Comparison of ENCODE assay signal across 9 cellular contexts in genomic region chr6:43510827-43511163, GRCh38. TPM values are rescaled to one million over a fixed set of nuclear protein-coding genes. Genes with fewer than 3 reads are reported as not detected.
DNase-seq lines count a peak whose midpoint lies in the region; ATAC-seq and TF ChIP-seq lines count a peak whose summit lies in the region.
"Had no signal": no experiment of that assay in that cellular context is flagged by ENCODE, and none has a peak within 500 bp of the region (broad histone marks: within the 10 kb centered on the region; RNA-seq: fewer than 3 reads in every experiment).

No MANE protein-coding gene starts in this region.

- H3K9me2 ChIP-seq in Karpas-422 (replicated peaks; ENCODE audit: insufficient read depth, low read length), result no peaks in the 10 kb centered on the region

- DNase-seq in A673 (ENCODE audit: low spot score), result no peak
- no peak for DNase-seq in Karpas-422
- DNase-seq in naive B cell, result no peak
- DNase-seq in GM13977 (ENCODE audit: low spot score), result no peak
- no peak for DNase-seq in NCI-H2029 treated with DMSO at 0.1 percent for 48 hours (lab: John Stamatoyannopoulos, UW)
- DNase-seq in Kasumi-1 (lab: John Stamatoyannopoulos, UW), result no peak
- DNase-seq in left lobe of liver (ENCODE audit: low spot score), result no peak

- no peaks in the 10 kb centered on the region for H3K9me3 Mint-ChIP-seq in naive B cell

- H3K4me3 Mint-ChIP-seq in naive B cell, result peak overlapping the region in 7 of 8 donors; percentile 47 to 88 (median 81)

- H3K9me3 ChIP-seq in A673 (ENCODE audit: low read depth, low read length, poor library complexity, severe bottlenecking), result no peaks in the 10 kb centered on the region
- no peaks in the 10 kb centered on the region for H3K9me3 ChIP-seq in Karpas-422 (ENCODE audit: low read length)
- H3K9me3 ChIP-seq in duodenal mucosa (ENCODE audit: control insufficient read depth in 1 of 2, low read length in 2 of 2), result no peaks in the 10 kb centered on the region
- H3K9me3 ChIP-seq: SJCRH30 had no signal

- H3K4me1 Mint-ChIP-seq in naive B cell, result peaks cover 34 to 59% (median 51%) of the 10 kb centered on the region in 3 donors

- in situ Hi-C loops in GM13977 (cut with MboI; ENCODE audit: low pct_unique_long_range_greater_than_20kb, low sequenced_read_pairs, unreplicated experiment), result no loop called here

- CTCF ChIA-PET in A673 (lab: Charles Lee), result no interaction called here

- peaks cover 6% of the 10 kb centered on the region for H3K4me1 ChIP-seq in A673 (ENCODE audit: insufficient read depth, low read length, poor library complexity, severe bottlenecking)
- H3K4me1 ChIP-seq in Karpas-422 (ENCODE audit: low read length), result peaks cover 33% of the 10 kb centered on the region
- peaks cover 40% of the 10 kb centered on the region in 2 donors for H3K4me1 ChIP-seq in duodenal mucosa (ENCODE audit: control insufficient read depth in 1 of 2, insufficient read depth in 2 of 2, low read length in 2 of 2)

- H3K27ac Mint-ChIP-seq in naive B cell, result peak overlapping the region in 4 of 6 donors; percentile 52 to 76 (median 72)

- ATAC-seq in naive B cell (ENCODE audit: low read depth in 2 of 2) (no peak), left lobe of liver (no peak)

- H2AFZ ChIP-seq in Karpas-422 (ENCODE audit: low read length), result no peak overlapping the region

- H3K79me2 ChIP-seq in Karpas-422 (ENCODE audit: low read length), result peaks cover 12% of the 10 kb centered on the region

- H3K27me3 Mint-ChIP-seq in naive B cell, result peaks cover 11 to 18% (median 17%) of the 10 kb centered on the region in 3 donors

- peaks cover 43% of the 10 kb centered on the region for H3K36me3 ChIP-seq in A673 (ENCODE audit: insufficient read depth, low read length, poor library complexity, severe bottlenecking)
- H3K36me3 ChIP-seq in Karpas-422 (ENCODE audit: insufficient read depth, low read length), result peaks cover 3% of the 10 kb centered on the region; the same call in 1 of the 2 replicates
- H3K36me3 ChIP-seq in duodenal mucosa (ENCODE audit: control insufficient read depth in 1 of 2, insufficient read depth in 2 of 2, low read length in 2 of 2), result peaks cover 31 to 46% of the 10 kb centered on the region in 2 donors

- no peak for TF ChIP-seq CTCF in A673 (conservative IDR thresholded peaks at IDR 0.05; ENCODE audit: low read depth, low read length)
- no peak for TF ChIP-seq CTCF in GM13977 (IDR thresholded peaks at IDR 0.05; ENCODE audit: extremely low read depth, insufficient read depth, missing control alignments)

- peak overlapping the region; percentile 91 for H3K4me2 ChIP-seq in Karpas-422 (ENCODE audit: low read depth, low read length, poor library complexity, severe bottlenecking)

- H3K36me3 Mint-ChIP-seq in naive B cell, result peaks cover 13 to 18% of the 10 kb centered on the region in 2 donors

- peak overlapping the region; percentile 78 for H3K4me3 ChIP-seq in A673 (ENCODE audit: low read depth, low read length, poor library complexity, severe bottlenecking)
- H3K4me3 ChIP-seq in Karpas-422 (ENCODE audit: low read length), result peak overlapping the region; percentile 82; the same call in 1 of the 2 replicates
- H3K4me3 ChIP-seq in duodenal mucosa (ENCODE audit: low read depth in 1 of 2, low read length in 2 of 2), result peak overlapping the region; percentile 42 to 75

- POLR2A ChIA-PET in A673 (lab: Charles Lee; ENCODE audit: low non-redundant PET), result no interaction called here

- H3K27ac ChIP-seq in A673 (ENCODE audit: low read depth, low read length, poor library complexity, severe bottlenecking) (peak overlapping the region; percentile 54), Karpas-422 (ENCODE audit: low read length) (no peak overlapping the region), duodenal mucosa (ENCODE audit: low read depth, low read length) (peak overlapping the region; percentile 64)
- H3K27ac ChIP-seq: SJCRH30 had no signal

- no TSS peak for BruUV-seq in A673 (replicated peaks; lab: Mats Ljungman, UMichigan)

- H3K9ac ChIP-seq in Karpas-422 (ENCODE audit: low read length) (peak overlapping the region; percentile 73; the same call in 1 of the 2 replicates), duodenal mucosa (ENCODE audit: low read depth in 1 of 2, low read length in 2 of 2) (peak overlapping the region; percentile 58 to 63)

- no peaks in the 10 kb centered on the region for H4K20me1 ChIP-seq in Karpas-422 (ENCODE audit: insufficient read depth, low read depth, low read length)

- intact Hi-C loops in A673 (cut with micrococcal nuclease; ENCODE audit: unreplicated experiment), result no loop called here

- H3K27me3 ChIP-seq in A673 (replicated peaks; ENCODE audit: insufficient read depth, low read depth, low read length, poor library complexity) (no peaks in the 10 kb centered on the region), Karpas-422 (ENCODE audit: low read length) (no peaks in the 10 kb centered on the region), duodenal mucosa (ENCODE audit: control insufficient read depth in 1 of 2, insufficient read depth in 2 of 2, low read length in 2 of 2) (peaks cover 0 to 15% of the 10 kb centered on the region in 2 donors)
- H3K27me3 ChIP-seq: SJCRH30 had no signal

RNA-seq across cellular contexts. Expression of gene LRRC73, which starts 0.6 kb away (rescaled TPM):
- 0.58 and 0.94 TPM in 2 replicates for total RNA-seq in A673 (2021)
- total RNA-seq in Karpas-422 (2014; rRNA removed; shearing (Covaris generic); ENCODE audit: low replicate concordance), result 0.19 and 0.69 TPM in 2 replicates
- not detected for polyA plus RNA-seq in naive B cell (ENCODE audit: low read depth in 6 of 6)
- total RNA-seq in left lobe of liver, result 0.40 TPM

RNA-seq across cellular contexts. Expression of gene YIPF3, which starts 5.9 kb away (rescaled TPM):
- total RNA-seq in A673 (2021) (75.1 and 84.2 TPM in 2 replicates), left lobe of liver (67.9 TPM)
- 50.3 and 66.7 TPM in 2 replicates for total RNA-seq in Karpas-422 (2014; rRNA removed; shearing (Covaris generic); ENCODE audit: low replicate concordance)
- polyA plus RNA-seq in naive B cell (ENCODE audit: low read depth in 6 of 6), result 10 to 100 TPM; 72.5 to 97.5 (median 89.9) TPM

RNA-seq across cellular contexts. Expression of gene POLR1C, which starts 6.1 kb away (rescaled TPM):
- total RNA-seq in A673 (2021), result 64.1 and 75.4 TPM in 2 replicates
- 50.0 and 59.4 TPM in 2 replicates for total RNA-seq in Karpas-422 (2014; rRNA removed; shearing (Covaris generic); ENCODE audit: low replicate concordance)
- 10 to 100 TPM in 4 of 6 donors, 1 to 10 TPM in 2; 9.3 to 19.8 (median 13.1) TPM for polyA plus RNA-seq in naive B cell (ENCODE audit: low read depth in 6 of 6)
- total RNA-seq in left lobe of liver, result 13.3 TPM

RNA-seq across cellular contexts. Expression of gene TJAP1, which starts 33.4 kb away (rescaled TPM):
- total RNA-seq in A673 (2021) (39.1 and 46.0 TPM in 2 replicates), left lobe of liver (14.0 TPM)
- 16.3 and 17.3 TPM in 2 replicates for total RNA-seq in Karpas-422 (2014; rRNA removed; shearing (Covaris generic); ENCODE audit: low replicate concordance)
- 10 to 100 TPM in 3 of 6 donors, 1 to 10 TPM in 3; 6.9 to 16.7 (median 9.2) TPM for polyA plus RNA-seq in naive B cell (ENCODE audit: low read depth in 6 of 6)

RNA-seq across cellular contexts. Expression of gene DLK2, which starts 55.4 kb away (rescaled TPM):
- total RNA-seq in A673 (2021) (0.37 and 0.67 TPM in 2 replicates), left lobe of liver (not detected)
- 1.5 and 3.1 TPM in 2 replicates for total RNA-seq in Karpas-422 (2014; rRNA removed; shearing (Covaris generic); ENCODE audit: low replicate concordance)
- polyA plus RNA-seq in naive B cell (ENCODE audit: low read depth in 6 of 6), result under 1 TPM in 4 of 6 donors, not detected in 2; 0.34 to 0.39 (median 0.39) TPM
